In the genomic region with DNA sequence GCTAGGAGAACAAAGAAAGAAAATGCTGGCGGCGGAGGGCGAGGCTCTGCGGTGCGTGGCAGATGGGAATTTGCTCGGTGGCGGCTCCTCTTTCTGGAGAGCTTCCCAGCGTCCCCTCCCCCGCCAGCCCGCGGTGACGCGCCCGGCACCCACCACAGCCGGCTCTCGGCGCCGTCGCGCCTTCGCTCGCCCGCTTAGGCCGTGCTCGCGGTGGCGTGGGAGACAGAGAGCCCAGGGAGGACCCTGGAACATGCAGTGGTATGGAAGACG, we compare ENCODE assay signal across 8 cellular contexts. TPM values are rescaled to one million over a fixed set of nuclear protein-coding genes. Genes with fewer than 3 reads are reported as not detected.
A peak's percentile ranks its signal among the peaks of the same experiment; 100 is the strongest.
DNase-seq lines count a peak whose midpoint lies in the region; ATAC-seq, FAIRE-seq and TF ChIP-seq lines count a peak whose summit lies in the region.

No MANE protein-coding gene starts in this region.

- H3K9ac ChIP-seq in keratinocyte (ENCODE audit: control insufficient read depth, extremely low read depth, insufficient read depth, low read length), result peak overlapping the region; percentile 83

- H3K36me3 ChIP-seq in keratinocyte (ENCODE audit: control insufficient read depth in 2 of 2, extremely low read depth in 1 of 2, insufficient read depth in 2 of 2, low read length in 2 of 2) (no peaks in the 10 kb centered on the region), small intestine (ENCODE audit: control insufficient read depth in 2 of 2, insufficient read depth in 2 of 2, low read length in 2 of 2) (no peaks in the 10 kb centered on the region)

- no peak for TF ChIP-seq CTCF in keratinocyte (optimal IDR thresholded peaks at IDR 0.05 in 1 of 3, IDR thresholded peaks at IDR 0.05 in 1 of 3, conservative IDR thresholded peaks at IDR 0.05 in 1 of 3; ENCODE audit: extremely low read depth in 1 of 3, insufficient read depth in 2 of 3, low read length in 3 of 3)

- peak; percentile 20 for ATAC-seq in HG03039 (IDR thresholded peaks at IDR 0.05; ENCODE audit: unreplicated experiment)

- H3K9me1 ChIP-seq in keratinocyte (ENCODE audit: control insufficient read depth, extremely low read depth, insufficient read depth, low read length), result no peaks in the 10 kb centered on the region

- H3K4me3 ChIP-seq in keratinocyte (ENCODE audit: control insufficient read depth in 2 of 3, extremely low read depth in 1 of 3, insufficient read depth in 2 of 3, low read depth in 1 of 3, low read length in 3 of 3) (peak overlapping the region; percentile 71 to 81 (median 81)), small intestine (ENCODE audit: low read depth in 1 of 2, low read length in 2 of 2) (peak overlapping the region; percentile 96 to 99)

- H3K27me3 ChIP-seq in keratinocyte (ENCODE audit: control insufficient read depth, extremely low read depth, insufficient read depth, low read length) (no peaks in the 10 kb centered on the region), small intestine (ENCODE audit: control insufficient read depth in 2 of 2, insufficient read depth in 2 of 2, low read length in 2 of 2) (no peaks in the 10 kb centered on the region)

- FAIRE-seq in keratinocyte (lab: Jason Lieb, UNC), result no peak
- no peak for FAIRE-seq in small intestine (lab: Jason Lieb, UNC)
- FAIRE-seq in GM19239 (lab: Jason Lieb, UNC), result no peak

- no peaks in the 10 kb centered on the region for H4K20me1 ChIP-seq in keratinocyte (ENCODE audit: control insufficient read depth, extremely low read depth, insufficient read depth, low read length)

- peak overlapping the region; percentile 72 for H3K27ac ChIP-seq in keratinocyte (ENCODE audit: control insufficient read depth, insufficient read depth, low read length)
- H3K27ac ChIP-seq in small intestine (ENCODE audit: low read depth in 1 of 2, low read length in 1 of 2), result peak overlapping the region; percentile 36 to 98

- H3K4me1 ChIP-seq in keratinocyte (ENCODE audit: control insufficient read depth, extremely low read depth, insufficient read depth, low read length) (peaks cover 13% of the 10 kb centered on the region), small intestine (ENCODE audit: control insufficient read depth in 2 of 2, insufficient read depth in 1 of 2, low read depth in 1 of 2, low read length in 1 of 2) (peaks cover 0 to 5% of the 10 kb centered on the region in 2 donors)

- no peaks in the 10 kb centered on the region for H3K9me3 ChIP-seq in keratinocyte (ENCODE audit: control insufficient read depth, low read depth, low read length)
- no peaks in the 10 kb centered on the region for H3K9me3 ChIP-seq in small intestine (ENCODE audit: control insufficient read depth, low read depth)

- 0 to 1% (median 1%) methylated on average over 16 to 28 of the region's 28 CpGs for WGBS in small intestine, 3 donors

- H3K4me2 ChIP-seq in keratinocyte (ENCODE audit: control insufficient read depth, extremely low read depth, insufficient read depth, low read depth, low read length), result peak overlapping the region; percentile 82

- dilution Hi-C loops in keratinocyte (cut with MboI; ENCODE audit: extremely low pct_ligation_motif_present, low sequenced_read_pairs), result no loop called here

- peak; percentile 9 for DNase-seq in SIG-M5 treated with dmso at 0.1 percent for 504 hours (lab: John Stamatoyannopoulos, UW; ENCODE audit: unreplicated experiment)
- no peak for DNase-seq in SIG-M5 (lab: John Stamatoyannopoulos, UW)
- DNase-seq in SK-N-DZ (ENCODE audit: low spot score), result peak; percentile 57
- peak; percentile 59 for DNase-seq in cerebellar cortex (ENCODE audit: low spot score)
- DNase-seq in keratinocyte (ENCODE audit: low read depth, low spot score), result no peak
- no peak for DNase-seq in small intestine
- no peak for DNase-seq in GM19239 (ENCODE audit: insufficient read length, low spot score)

- peaks cover 39% of the 10 kb centered on the region for H3K79me2 ChIP-seq in keratinocyte (ENCODE audit: control insufficient read depth, insufficient read depth, low read length)

- peak overlapping the region; percentile 64 for H2AFZ ChIP-seq in keratinocyte (ENCODE audit: control insufficient read depth, low read length)

RNA-seq across cellular contexts. Expression of a gene that starts 0.6 kb away (rescaled TPM):
- 4.1 and 5.3 TPM in 2 replicates for polyA plus RNA-seq in SK-N-DZ (2014; cell fraction: cytosol; rRNA removed)
- polyA plus RNA-seq in SK-N-DZ (2014; cell fraction: nucleus; rRNA removed), result 8.5 and 20.6 TPM in 2 replicates
- 12.0 to 19.7 TPM (median 16.2 TPM) in 3 replicates for polyA plus RNA-seq in keratinocyte
- 15.8 TPM for polyA plus RNA-seq in keratinocyte (2011; ENCODE audit: low read depth)
- polyA plus RNA-seq in keratinocyte (2011; cell fraction: cytosol; rRNA removed), result 11.3 and 17.7 TPM in 2 replicates
- polyA plus RNA-seq in keratinocyte (2011; cell fraction: nucleus; rRNA removed), result 23.4 and 30.8 TPM in 2 replicates
- 10.6 and 12.4 TPM in 2 replicates for polyA plus RNA-seq in keratinocyte (2012; ENCODE audit: low replicate concordance)
- polyA minus RNA-seq in keratinocyte, result 5.7 to 13.6 TPM (median 7.1 TPM) in 3 replicates
- polyA minus RNA-seq in keratinocyte (2011; cell fraction: cytosol; rRNA and poly(A)+ RNA removed), result 10.2 TPM
- polyA minus RNA-seq in keratinocyte (2011; cell fraction: nucleus; rRNA and poly(A)+ RNA removed), result 7.7 and 17.0 TPM in 2 replicates
- 1 to 10 TPM; 2.5 to 6.9 (median 2.7) TPM for polyA plus RNA-seq in small intestine

Comparison
In these comparisons a context has a peak if more than half of its experiments do, and no peak if none do; other contexts are left out.
1. DNase-seq: peak in SIG-M5 treated with dmso at 0.1 percent for 504 hours (single experiment), SK-N-DZ (single experiment) and cerebellar cortex (single experiment); none in SIG-M5 (single experiment), keratinocyte (single experiment), small intestine (single experiment) and GM19239 (single experiment).